23 cellular contexts compared by ENCODE assay signal in the genomic region with DNA sequence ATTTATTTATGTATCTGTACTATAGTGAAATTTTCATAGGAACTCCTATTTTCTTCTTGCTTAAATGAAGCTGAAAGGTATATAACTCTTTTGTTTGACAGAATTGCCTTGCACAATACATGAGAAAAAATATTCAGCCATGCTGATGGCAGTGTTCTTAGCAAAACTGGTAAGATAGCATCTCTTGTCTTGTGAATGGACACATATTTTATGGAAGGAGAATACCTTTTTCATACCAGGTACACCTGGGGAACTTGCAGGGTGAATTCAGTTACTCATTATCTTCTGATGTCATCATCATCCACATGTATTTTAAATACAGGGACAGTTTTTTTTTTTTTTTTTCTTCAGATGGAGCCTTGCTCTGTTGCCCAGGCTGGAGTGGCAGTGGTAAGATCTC. TPM values are rescaled to one million over a fixed set of nuclear protein-coding genes. Genes with fewer than 3 reads are reported as not detected.
"Had no signal": no experiment of that assay in that cellular context is flagged by ENCODE, and none has a peak within 500 bp of the region (broad histone marks: within the 10 kb centered on the region; RNA-seq: fewer than 3 reads in every experiment).

No MANE protein-coding gene starts in this region.

- H3K27ac Mint-ChIP-seq: activated B cell treated with CpG ODN at 0.5 μM for 24 hours; activated CD4-positive, alpha-beta T cell treated with anti-CD3 and anti-CD28 coated beads, Interleukin-2, amount 10 ng/mL, durations not matched to agents 24 days and 14 days; activated CD8-positive, alpha-beta memory T cell treated with anti-CD3 and anti-CD28 coated beads, Interleukin-2, amount 10 ng/mL, durations not matched to agents 7 days and 5 days; activated naive CD4-positive, alpha-beta T cell treated with anti-CD3 and anti-CD28 coated beads, Interleukin-2, amount 50 U/mL, for 24 hours; activated T-cell treated with anti-CD3 and anti-CD28 coated beads, Interleukin-2, amount 50 U/mL, for 24 hours; activated T-helper 1 cell treated with anti-CD3 and anti-CD28 coated beads, Interleukin-12 subunit alpha, Interleukin-12 subunit beta, Interleukin-2, Interleukin-4 antibody, amounts not matched to agents 30 ng/mL and 10 ng/mL and 1 ng/mL, durations not matched to agents 14 hours and 24 hours and 36 hours; T-helper 1 cell treated with Interleukin-12 subunit alpha and Interleukin-12 subunit beta and Interleukin-4 antibody, amounts not matched to agents 30 μg/mL and 1 μg/mL, for 36 hours had no signal

- H3K4me1 Mint-ChIP-seq: activated B cell treated with CpG ODN at 0.5 μM for 24 hours; activated CD4-positive, alpha-beta T cell treated with anti-CD3 and anti-CD28 coated beads, Interleukin-2, amount 10 ng/mL, durations not matched to agents 24 days and 14 days; activated CD8-positive, alpha-beta memory T cell treated with anti-CD3 and anti-CD28 coated beads, Interleukin-2, amount 10 ng/mL, durations not matched to agents 7 days and 5 days; activated naive CD4-positive, alpha-beta T cell treated with anti-CD3 and anti-CD28 coated beads, Interleukin-2, amount 50 U/mL, for 24 hours had no signal

- H3K36me3 Mint-ChIP-seq: activated CD8-positive, alpha-beta memory T cell treated with anti-CD3 and anti-CD28 coated beads, Interleukin-2, amount 10 ng/mL, durations not matched to agents 7 days and 5 days; activated naive CD4-positive, alpha-beta T cell treated with anti-CD3 and anti-CD28 coated beads, Interleukin-2, amount 50 U/mL, for 24 hours had no signal

- DNase-seq: activated B cell treated with CpG ODN at 0.5 μM for 24 hours; activated CD4-positive, alpha-beta T cell treated with anti-CD3 and anti-CD28 coated beads for 1 hour; activated CD4-positive, alpha-beta T cell treated with anti-CD3 and anti-CD28 coated beads, Interleukin-2, amount 10 ng/mL, durations not matched to agents 24 days and 14 days; activated CD4-positive, alpha-beta T cell treated with anti-CD3 and anti-CD28 coated beads, Interleukin-2, amount 50 U/mL, for 48 hours; activated CD8-positive, alpha-beta memory T cell treated with anti-CD3 and anti-CD28 coated beads, Interleukin-2, amount 10 ng/mL, durations not matched to agents 7 days and 5 days; activated effector memory CD4-positive, alpha-beta T cell treated with Interleukin-2 at 50 U/mL for 16 hours; activated naive CD4-positive, alpha-beta T cell; activated T-cell treated with anti-CD3 and anti-CD28 coated beads, Interleukin-2, amount 50 U/mL, for 24 hours; aorta; IMR-90; KBM-7; NCI-H1092; NCI-H1930; NCI-H2171; NCI-H2227 treated with DMSO at 0.1 percent for 48 hours; NCI-H526; SHP77 treated with DMSO at 0.1 percent for 48 hours; T-helper 9 cell had no signal

- H3K4me3 Mint-ChIP-seq: activated B cell treated with CpG ODN at 0.5 μM for 24 hours; activated CD4-positive, alpha-beta T cell treated with anti-CD3 and anti-CD28 coated beads, Interleukin-2, amount 10 ng/mL, durations not matched to agents 24 days and 14 days; activated CD8-positive, alpha-beta memory T cell treated with anti-CD3 and anti-CD28 coated beads, Interleukin-2, amount 10 ng/mL, durations not matched to agents 7 days and 5 days; activated naive CD4-positive, alpha-beta T cell treated with anti-CD3 and anti-CD28 coated beads, Interleukin-2, amount 50 U/mL, for 24 hours; activated T-cell treated with anti-CD3 and anti-CD28 coated beads, Interleukin-2, amount 50 U/mL, for 24 hours; activated T-helper 1 cell treated with anti-CD3 and anti-CD28 coated beads, Interleukin-12 subunit alpha, Interleukin-12 subunit beta, Interleukin-2, Interleukin-4 antibody, amounts not matched to agents 30 ng/mL and 10 ng/mL and 1 ng/mL, durations not matched to agents 14 hours and 24 hours and 36 hours; T-helper 1 cell treated with Interleukin-12 subunit alpha and Interleukin-12 subunit beta and Interleukin-4 antibody, amounts not matched to agents 30 μg/mL and 1 μg/mL, for 36 hours had no signal

- ATAC-seq: activated CD8-positive, alpha-beta memory T cell treated with anti-CD3 and anti-CD28 coated beads, Interleukin-2, amount 10 ng/mL, durations not matched to agents 7 days and 5 days; PC-3 had no signal

RNA-seq across cellular contexts. Expression of gene MAMDC2, which starts 49.4 kb away (rescaled TPM):
- total RNA-seq: activated B cell treated with CpG ODN at 0.5 μM for 24 hours; activated CD4-positive, alpha-beta T cell treated with anti-CD3 and anti-CD28 coated beads, Interleukin-2, amount 10 ng/mL, durations not matched to agents 24 days and 14 days; activated T-helper 1 cell treated with anti-CD3 and anti-CD28 coated beads, Interleukin-12 subunit alpha, Interleukin-12 subunit beta, Interleukin-2, Interleukin-4 antibody, amounts not matched to agents 30 ng/mL and 10 ng/mL and 1 ng/mL, durations not matched to agents 14 hours and 24 hours and 36 hours; NCI-H460; PC-3 had no signal
